In genomic region chr1:93321720-93322119, GRCh38 we compare ENCODE assay signal across 7 cellular contexts.
"Had no signal": no experiment of that assay in that cellular context is flagged by ENCODE, and none has a peak within 500 bp of the region (broad histone marks: within the 10 kb centered on the region; RNA-seq: fewer than 3 reads in every experiment).

No MANE protein-coding gene starts in this region.

- H3K9ac ChIP-seq: GM23248 had no signal

- DNase-seq: GM23248, GOT3, H7, HFFc6, IMR-90 had no signal

- ATAC-seq: HCT116 had no signal

- H3K36me3 ChIP-seq: HAP-1 had no signal

- H3K27ac ChIP-seq: GM23248 had no signal

- H3K4me3 ChIP-seq: GM23248, HAP-1 had no signal

- H2AFZ ChIP-seq: GM23248 had no signal

- H3K9me3 ChIP-seq: HAP-1 had no signal
